In the genomic region with DNA sequence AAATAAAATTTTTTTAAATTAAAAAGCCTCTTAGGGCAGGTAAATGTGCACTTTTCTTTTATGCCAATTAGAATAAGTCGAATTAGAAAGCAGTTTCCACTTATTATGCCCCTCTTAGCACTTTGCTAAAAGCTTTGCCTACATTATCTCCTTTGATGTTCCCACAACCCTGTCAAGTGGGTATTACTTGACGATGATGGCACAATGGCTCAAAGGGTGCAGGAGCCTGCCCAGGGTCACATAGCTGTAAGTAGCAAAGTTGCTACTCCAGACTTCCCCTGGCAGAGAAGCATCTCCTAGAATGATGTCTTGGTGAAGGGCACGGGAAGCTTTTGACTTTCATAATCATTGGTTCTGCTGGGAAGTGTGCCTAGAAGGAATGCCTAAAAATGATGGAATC, we compare ENCODE assay signal across 14 cellular contexts.
"Had no signal": no experiment of that assay in that cellular context is flagged by ENCODE, and none has a peak within 500 bp of the region (broad histone marks: within the 10 kb centered on the region; RNA-seq: fewer than 3 reads in every experiment).

No MANE protein-coding gene starts in this region.

- H3K27me3 Mint-ChIP-seq: activated CD4-positive, alpha-beta memory T cell treated with anti-CD3 and anti-CD28 coated beads, Interleukin-2, amount 10 ng/mL, durations not matched to agents 7 days and 5 days; activated CD4-positive, alpha-beta T cell treated with anti-CD3 and anti-CD28 coated beads for 36 hours; activated naive CD4-positive, alpha-beta T cell treated with anti-CD3 and anti-CD28 coated beads, Interleukin-2, amount 10 ng/mL, durations not matched to agents 7 days and 5 days; progenitor cell of endocrine pancreas had no signal

- H3K9me3 Mint-ChIP-seq: activated CD4-positive, alpha-beta memory T cell treated with anti-CD3 and anti-CD28 coated beads, Interleukin-2, amount 10 ng/mL, durations not matched to agents 7 days and 5 days; activated naive CD4-positive, alpha-beta T cell treated with anti-CD3 and anti-CD28 coated beads, Interleukin-2, amount 10 ng/mL, durations not matched to agents 7 days and 5 days; naive B cell; stimulated activated effector memory CD8-positive, alpha-beta T cell treated with anti-CD3 and anti-CD28 coated beads, Interleukin-12 subunit alpha, Interleukin-12 subunit beta, amount 100 ng/mL, for 72 hours had no signal

- H3K36me3 Mint-ChIP-seq: naive B cell; stimulated activated effector memory CD8-positive, alpha-beta T cell treated with anti-CD3 and anti-CD28 coated beads, Interleukin-12 subunit alpha, Interleukin-12 subunit beta, amount 100 ng/mL, for 72 hours had no signal

- ATAC-seq: activated CD4-positive, alpha-beta T cell treated with anti-CD3 and anti-CD28 coated beads for 36 hours; left cardiac atrium; right cardiac atrium; stimulated activated effector memory CD8-positive, alpha-beta T cell treated with anti-CD3 and anti-CD28 coated beads, Interleukin-12 subunit alpha, Interleukin-12 subunit beta, amount 100 ng/mL, for 72 hours had no signal

- H3K4me3 Mint-ChIP-seq: activated CD4-positive, alpha-beta memory T cell treated with anti-CD3 and anti-CD28 coated beads, Interleukin-2, amount 10 ng/mL, durations not matched to agents 7 days and 5 days; activated CD4-positive, alpha-beta T cell treated with anti-CD3 and anti-CD28 coated beads for 36 hours; activated naive CD4-positive, alpha-beta T cell treated with anti-CD3 and anti-CD28 coated beads, Interleukin-2, amount 10 ng/mL, durations not matched to agents 7 days and 5 days; naive B cell had no signal

- H3K27ac Mint-ChIP-seq: activated CD4-positive, alpha-beta memory T cell treated with anti-CD3 and anti-CD28 coated beads, Interleukin-2, amount 10 ng/mL, durations not matched to agents 7 days and 5 days; activated CD4-positive, alpha-beta T cell treated with anti-CD3 and anti-CD28 coated beads for 36 hours; activated naive CD4-positive, alpha-beta T cell treated with anti-CD3 and anti-CD28 coated beads, Interleukin-2, amount 10 ng/mL, durations not matched to agents 7 days and 5 days; naive B cell; progenitor cell of endocrine pancreas had no signal

- DNase-seq: activated CD4-positive, alpha-beta memory T cell treated with anti-CD3 and anti-CD28 coated beads, Interleukin-2, amount 10 ng/mL, durations not matched to agents 7 days and 5 days; activated CD4-positive, alpha-beta T cell treated with anti-CD3 and anti-CD28 coated beads for 36 hours; activated CD8-positive, alpha-beta memory T cell treated with anti-CD3 and anti-CD28 coated beads, Interleukin-2, amount 50 U/mL, for 48 hours; activated naive CD4-positive, alpha-beta T cell treated with anti-CD3 and anti-CD28 coated beads, Interleukin-2, amount 10 ng/mL, durations not matched to agents 7 days and 5 days; amniotic stem cell; brain microvascular endothelial cell; glutamatergic neuron; left cardiac atrium; naive B cell; nucleus accumbens; right cardiac atrium; transverse colon had no signal
